8 cellular contexts compared by ENCODE assay signal in genomic region chr12:57456145-57456700, GRCh38. TPM values are rescaled to one million over a fixed set of nuclear protein-coding genes. Genes with fewer than 3 reads are reported as not detected.
DNase-seq lines count a peak whose midpoint lies in the region; ATAC-seq and TF ChIP-seq lines count a peak whose summit lies in the region.

No MANE protein-coding gene starts in this region.

- H3K9me3 Mint-ChIP-seq in activated naive CD4-positive, alpha-beta T cell treated with anti-CD3 and anti-CD28 coated beads for 36 hours: no peaks in the 10 kb centered on the region

- TF ChIP-seq CTCF in uterus (IDR thresholded peaks at IDR 0.05): peak in 1 of 4 experiments; percentile 37

- H3K4me1 ChIP-seq in uterus: peaks cover 3 to 17% of the 10 kb centered on the region in 2 donors

- H3K27me3 ChIP-seq in H7 (ENCODE audit: control insufficient read depth, insufficient read depth, low read length) (peaks cover 1% of the 10 kb centered on the region; the same call in 1 of the 2 replicates), uterus (no peaks in the 10 kb centered on the region)

- no peak for ATAC-seq in HG02571 (IDR thresholded peaks at IDR 0.05; ENCODE audit: unreplicated experiment)

- H3K4me3 ChIP-seq in H7 (ENCODE audit: insufficient read depth, low read depth, low read length) (peak overlapping the region; percentile 40), iPS-18c (ENCODE audit: insufficient read depth, low read depth, low read length) (peak overlapping the region; percentile 52), uterus (no peak overlapping the region)

- peak overlapping the region; percentile 74 for H3K4me3 Mint-ChIP-seq in activated naive CD4-positive, alpha-beta T cell treated with anti-CD3 and anti-CD28 coated beads for 36 hours

- no peak for TF ChIP-seq POLR2A in uterus (IDR thresholded peaks at IDR 0.05)

- CTCF ChIA-PET in activated naive CD4-positive, alpha-beta T cell treated with anti-CD3 and anti-CD28 coated beads for 36 hours (lab: Charles Lee): interaction anchor here (0.6 to 11.0 kb wide), 35 partner anchors 9 to 256 kb away, joined by 3 to 172 read pairs (median 5); partner anchors contain the start of gene INHBC

- intact Hi-C loops in activated naive CD4-positive, alpha-beta T cell treated with anti-CD3 and anti-CD28 coated beads for 36 hours (cut with micrococcal nuclease): loop anchor here (5.0 kb wide), 1 partner anchor 441 kb away; no protein-coding TSS in a partner anchor
- intact Hi-C loops in uterus (cut with DNase I; ENCODE audit: low total_unique reads): no loop called here

- H3K27ac ChIP-seq in uterus: no peak overlapping the region

- H3K27ac Mint-ChIP-seq in activated naive CD4-positive, alpha-beta T cell treated with anti-CD3 and anti-CD28 coated beads for 36 hours: no peak overlapping the region

- peaks cover 33% of the 10 kb centered on the region for H3K4me1 Mint-ChIP-seq in activated naive CD4-positive, alpha-beta T cell treated with anti-CD3 and anti-CD28 coated beads for 36 hours (ENCODE audit: low read depth)

- H3K9me3 ChIP-seq in iPS-18c (ENCODE audit: control insufficient read depth, insufficient read depth, low read length): no peaks in the 10 kb centered on the region
- H3K9me3 ChIP-seq in uterus: no peaks in the 10 kb centered on the region

- H3K36me3 Mint-ChIP-seq in activated naive CD4-positive, alpha-beta T cell treated with anti-CD3 and anti-CD28 coated beads for 36 hours (ENCODE audit: low read depth): no peaks in the 10 kb centered on the region

- H3K36me3 ChIP-seq in H7 (replicated peaks; ENCODE audit: control insufficient read depth, insufficient read depth, low read length) (no peaks in the 10 kb centered on the region; the same call in 1 of the 2 replicates), uterus (no peaks in the 10 kb centered on the region)

- H3K27me3 Mint-ChIP-seq in activated naive CD4-positive, alpha-beta T cell treated with anti-CD3 and anti-CD28 coated beads for 36 hours (ENCODE audit: low read depth): peaks cover 7% of the 10 kb centered on the region

- DNase-seq in ELF-1 (ENCODE audit: low read depth, low spot score) (peak; percentile 89), H7 (peak; percentile 76), NCI-H748 (lab: John Stamatoyannopoulos, UW; ENCODE audit: unreplicated experiment) (peak; percentile 64), uterus (no peak)
- DNase-seq in activated naive CD4-positive, alpha-beta T cell treated with anti-CD3 and anti-CD28 coated beads for 36 hours: peak; percentile 70
- peak in 5 of 6 experiments; percentile 22 to 53 (median 29) for DNase-seq in stimulated activated naive CD4-positive, alpha-beta T cell (lab: John Stamatoyannopoulos, UW)

RNA-seq across cellular contexts. Expression of gene INHBE, which starts 1.1 kb away (rescaled TPM):
- total RNA-seq in H7 (2014; rRNA removed; shearing (Covaris generic)): 9.6 and 10.4 TPM in 2 replicates
- total RNA-seq in activated naive CD4-positive, alpha-beta T cell treated with anti-CD3 and anti-CD28 coated beads for 36 hours: 1 to 10 TPM in 1 of 2 experiments, under 1 TPM in 1; 0.81 to 1.0 TPM
- total RNA-seq in uterus: not detected

RNA-seq across cellular contexts. Expression of gene GLI1, which starts 3.4 kb away (rescaled TPM):
- total RNA-seq in H7 (2014; rRNA removed; shearing (Covaris generic)): 9.7 and 13.1 TPM in 2 replicates
- not detected for total RNA-seq in activated naive CD4-positive, alpha-beta T cell treated with anti-CD3 and anti-CD28 coated beads for 36 hours
- 1 to 10 TPM in 2 of 4 donors, not detected in 2; 6.1 to 6.6 TPM for total RNA-seq in uterus

RNA-seq across cellular contexts. Expression of gene INHBC, which starts 21.6 kb away (rescaled TPM):
- total RNA-seq in H7 (2014; rRNA removed; shearing (Covaris generic)): not detected in 2 replicates
- not detected for total RNA-seq in activated naive CD4-positive, alpha-beta T cell treated with anti-CD3 and anti-CD28 coated beads for 36 hours
- total RNA-seq in uterus: not detected

RNA-seq across cellular contexts. Expression of gene ARHGAP9, which starts 23.4 kb away (rescaled TPM):
- 2.6 and 6.3 TPM in 2 replicates for total RNA-seq in H7 (2014; rRNA removed; shearing (Covaris generic))
- 10 to 100 TPM; 95.9 to 97.9 TPM for total RNA-seq in activated naive CD4-positive, alpha-beta T cell treated with anti-CD3 and anti-CD28 coated beads for 36 hours
- 1 to 10 TPM; 1.5 to 8.1 (median 3.3) TPM for total RNA-seq in uterus

RNA-seq across cellular contexts. Expression of gene R3HDM2, which starts 25.4 kb away (rescaled TPM):
- 26.5 and 34.0 TPM in 2 replicates for total RNA-seq in H7 (2014; rRNA removed; shearing (Covaris generic))
- total RNA-seq in activated naive CD4-positive, alpha-beta T cell treated with anti-CD3 and anti-CD28 coated beads for 36 hours: 10 to 100 TPM; 42.2 to 44.8 TPM
- total RNA-seq in uterus: 10 to 100 TPM in 3 of 4 donors, 1 to 10 TPM in 1; 9.4 to 89.0 (median 34.2) TPM

Comparison
In these comparisons a context has a peak if more than half of its experiments do, and no peak if none do; other contexts are left out.
1. DNase-seq: peak in ELF-1 (single experiment), H7 (single experiment), NCI-H748 (single experiment), activated naive CD4-positive, alpha-beta T cell treated with anti-CD3 and anti-CD28 coated beads for 36 hours (single experiment) and stimulated activated naive CD4-positive, alpha-beta T cell (5 of 6); none in uterus (0 of 2).
2. H3K4me3 ChIP-seq: peak in H7 (single experiment) and iPS-18c (single experiment); none in uterus (0 of 2).